Comparison of ENCODE assay signal across 19 cellular contexts in the genomic region with DNA sequence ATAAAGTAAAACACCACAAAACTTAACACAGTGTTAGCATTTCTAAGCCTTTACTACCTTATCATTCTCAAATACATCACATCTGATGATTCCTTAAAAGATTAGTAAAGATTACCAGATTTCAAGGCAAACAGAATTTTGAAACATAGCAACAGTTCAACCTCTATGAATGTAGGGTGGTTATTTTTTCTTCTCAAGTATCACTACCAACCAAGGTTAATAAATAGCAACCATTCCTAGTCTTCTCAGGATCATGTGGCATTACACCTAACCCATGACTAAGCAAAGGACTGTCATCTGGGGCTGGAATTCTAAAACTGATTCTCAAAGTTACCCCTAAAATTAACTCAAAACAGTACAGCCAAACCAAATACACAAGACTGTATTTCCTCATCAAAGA. TPM values are rescaled to one million over a fixed set of nuclear protein-coding genes. Genes with fewer than 3 reads are reported as not detected.
DNase-seq lines count a peak whose midpoint lies in the region; ATAC-seq, FAIRE-seq and TF ChIP-seq lines count a peak whose summit lies in the region.
"Had no signal": no experiment of that assay in that cellular context is flagged by ENCODE, and none has a peak within 500 bp of the region (broad histone marks: within the 10 kb centered on the region; RNA-seq: fewer than 3 reads in every experiment).

No MANE protein-coding gene starts in this region.

- H3K4me2 ChIP-seq in HCT116 (ENCODE audit: low read length) = peak overlapping the region; percentile 18; the same call in 1 of the 2 replicates

- no TSS peak for BruUV-seq in HCT116 (replicated peaks; lab: Mats Ljungman, UMichigan)

- no peaks in the 10 kb centered on the region for H4K20me1 ChIP-seq in HCT116 (ENCODE audit: insufficient read depth)

- no peak for DNase-seq in HCT116 (ENCODE audit: low read depth, low spot score)
- DNase-seq in bronchial epithelial cell (ENCODE audit: low read depth) = peak; percentile 13
- DNase-seq in kidney epithelial cell (ENCODE audit: low read depth) = peak; percentile 56
- peak; percentile 94 for DNase-seq in renal cortical epithelial cell (ENCODE audit: low read depth)
- DNase-seq: Caco-2; CD4-positive, CD25-positive, alpha-beta regulatory T cell; HCEC 1CT; NCI-H1048; NCI-H1436 treated with DMSO at 0.1 percent for 48 hours; NCI-H2029 treated with DMSO at 0.1 percent for 48 hours; NCI-H510A treated with DMSO at 0.1 percent for 48 hours; NCI-H82; PC-3 had no signal

- H3K9ac ChIP-seq in HCT116 (ENCODE audit: low read length) = no peak overlapping the region

- H2AFZ ChIP-seq in HCT116 (ENCODE audit: low read depth, low read length, poor library complexity, severe bottlenecking) = no peak overlapping the region

- no peak for TF ChIP-seq POLR2A in HCT116 (IDR thresholded peaks at IDR 0.05; ENCODE audit: borderline replicate concordance, extremely low read depth, insufficient read depth, insufficient read length)

- RAD21 ChIA-PET in HCT116 (lab: Charles Lee; ENCODE audit: low non-redundant PET in 1 of 2, low total read pairs in 2 of 2, uncharacterized antibody in 2 of 2, unreplicated experiment in 2 of 2) = no interaction called here

- H3K36me3 ChIP-seq in HCT116 (ENCODE audit: control insufficient read depth in 1 of 2, insufficient read depth in 2 of 2, low read length in 2 of 2) (peaks cover 0 to 7% of the 10 kb centered on the region in 2 experiments; a peak in 1 of 4 replicates), bronchial epithelial cell (ENCODE audit: control insufficient read depth, insufficient read depth, low read length) (peaks cover 3% of the 10 kb centered on the region), kidney epithelial cell (ENCODE audit: control insufficient read depth, insufficient read depth, low read length) (no peaks in the 10 kb centered on the region)

- TF ChIP-seq RAD21 in HCT116 (IDR thresholded peaks at IDR 0.05; ENCODE audit: low read depth) = no peak

- POLR2A ChIA-PET in HCT116 (lab: Charles Lee) = no interaction called here

- TF ChIP-seq CTCF in HCT116 (IDR thresholded peaks at IDR 0.05 in 2 of 3, conservative IDR thresholded peaks at IDR 0.05 in 1 of 3; ENCODE audit: borderline replicate concordance in 1 of 3, insufficient read depth in 1 of 3, low read depth in 2 of 3, low read length in 2 of 3) = no peak
- TF ChIP-seq CTCF in bronchial epithelial cell (IDR thresholded peaks at IDR 0.05; ENCODE audit: insufficient read depth, low read length, severe bottlenecking) = no peak
- TF ChIP-seq CTCF in kidney epithelial cell (IDR thresholded peaks at IDR 0.05; ENCODE audit: insufficient read depth, low read length, poor library complexity, severe bottlenecking) = no peak

- ATAC-seq in HCT116 (no peak), GM19324 (IDR thresholded peaks at IDR 0.05; ENCODE audit: low FRiP score, unreplicated experiment) (no peak), HG02870 (IDR thresholded peaks at IDR 0.05; ENCODE audit: unreplicated experiment) (no peak), HG02973 (IDR thresholded peaks at IDR 0.05; ENCODE audit: unreplicated experiment) (no peak), HG03439 (IDR thresholded peaks at IDR 0.05; ENCODE audit: unreplicated experiment) (no peak)
- ATAC-seq: K562, PC-3 had no signal

- no peak for FAIRE-seq in bronchial epithelial cell (lab: Jason Lieb, UNC)
- FAIRE-seq: K562 had no signal

- no peaks in the 10 kb centered on the region for H3K9me3 ChIP-seq in HCT116 (ENCODE audit: control insufficient read depth in 1 of 2, insufficient read depth in 1 of 2, low read depth in 1 of 2, low read length in 2 of 2)
- H3K9me3 ChIP-seq: Caco-2, SJSA1 had no signal

- H3K9me2 ChIP-seq in HCT116 (ENCODE audit: insufficient read depth) = no peaks in the 10 kb centered on the region

- CTCF ChIA-PET in HCT116 (lab: Charles Lee) = no interaction called here

- H3K79me2 ChIP-seq in HCT116 (ENCODE audit: insufficient read depth, low read length) = 0 out of 2 replicates have a peak, but pooled peaks cover 6% of the 10 kb centered on the region

- no peak overlapping the region for H3K4me3 ChIP-seq in HCT116 (replicated peaks in 1 of 2; ENCODE audit: low read depth in 1 of 2, low read length in 2 of 2)
- no peak overlapping the region for H3K4me3 ChIP-seq in bronchial epithelial cell (ENCODE audit: low read depth, low read length)
- no peak overlapping the region for H3K4me3 ChIP-seq in kidney epithelial cell (ENCODE audit: low read depth, low read length)
- H3K4me3 ChIP-seq: K562, SJSA1 had no signal

- peaks cover 18 to 48% of the 10 kb centered on the region in 2 experiments; a peak in 3 of 4 replicates for H3K4me1 ChIP-seq in HCT116 (ENCODE audit: control insufficient read depth in 1 of 2, insufficient read depth in 2 of 2, low read length in 2 of 2)

- H3K27ac ChIP-seq in HCT116 (ENCODE audit: low read depth, low read length) = no peak overlapping the region
- H3K27ac ChIP-seq: SJSA1 had no signal

- intact Hi-C loops in HCT116 (cut with micrococcal nuclease) = no loop called here

- H3K27me3 ChIP-seq in HCT116 (ENCODE audit: insufficient read depth, low read length) (no peaks in the 10 kb centered on the region), bronchial epithelial cell (ENCODE audit: control insufficient read depth, insufficient read depth, low read length) (no peaks in the 10 kb centered on the region), kidney epithelial cell (ENCODE audit: control insufficient read depth, insufficient read depth, low read length) (no peaks in the 10 kb centered on the region)
- H3K27me3 ChIP-seq: SJSA1 had no signal

TF ChIP-seq in HCT116, 20 proteins besides CTCF, POLR2A, EP300 and RAD21:
- TF ChIP-seq YY1 (IDR thresholded peaks at IDR 0.05; ENCODE audit: extremely low read depth, insufficient replicate concordance, low read depth, low read length) = no peak
- no peak for TF ChIP-seq EZH2phosphoT487 (IDR thresholded peaks at IDR 0.05; ENCODE audit: borderline replicate concordance)
- TF ChIP-seq EZH2 (IDR thresholded peaks at IDR 0.05) = no peak
- TF ChIP-seq REST (IDR thresholded peaks at IDR 0.05; ENCODE audit: low read depth) = no peak
- no peak for TF ChIP-seq CEBPB (IDR thresholded peaks at IDR 0.05; ENCODE audit: low read depth)
- TF ChIP-seq ZFX (IDR thresholded peaks at IDR 0.05) = no peak
- no peak for TF ChIP-seq JUND (IDR thresholded peaks at IDR 0.05)

RNA-seq across cellular contexts. Expression of gene CSRNP2, which starts 39.4 kb away (rescaled TPM):
- total RNA-seq in HCT116 (2021; ENCODE audit: unreplicated experiment) (19.0 TPM), bronchial epithelial cell (14.5 and 19.2 TPM in 2 replicates), kidney epithelial cell (36.1 and 36.6 TPM in 2 replicates), renal cortical epithelial cell (22.9 and 40.8 TPM in 2 replicates)
- 9.2 and 12.6 TPM in 2 replicates for polyA plus RNA-seq in HCT116 (2012)

RNA-seq across cellular contexts. Expression of gene TFCP2, which starts 50.1 kb away (rescaled TPM):
- 31.6 TPM for total RNA-seq in HCT116 (2021; ENCODE audit: unreplicated experiment)
- polyA plus RNA-seq in HCT116 (2012) = 14.8 and 18.5 TPM in 2 replicates
- 7.1 and 7.6 TPM in 2 replicates for total RNA-seq in bronchial epithelial cell
- total RNA-seq in kidney epithelial cell = 14.2 and 19.1 TPM in 2 replicates
- 14.1 and 31.3 TPM in 2 replicates for total RNA-seq in renal cortical epithelial cell
